Comparison of ENCODE assay signal across 16 cellular contexts in genomic region chr15:28936081-28936480, GRCh38. TPM values are rescaled to one million over a fixed set of nuclear protein-coding genes. Genes with fewer than 3 reads are reported as not detected.
A peak's percentile ranks its signal among the peaks of the same experiment; 100 is the strongest.
DNase-seq lines count a peak whose midpoint lies in the region; ATAC-seq lines count a peak whose summit lies in the region.
"Had no signal": no experiment of that assay in that cellular context is flagged by ENCODE, and none has a peak within 500 bp of the region (broad histone marks: within the 10 kb centered on the region; RNA-seq: fewer than 3 reads in every experiment).

No MANE protein-coding gene starts in this region.

- H3K27ac ChIP-seq in angular gyrus (ENCODE audit: low read depth, low read length) = peak overlapping the region; percentile 17
- H3K27ac ChIP-seq: colonic mucosa, gastroesophageal sphincter, SJSA1 had no signal

- H3K9me3 Mint-ChIP-seq in activated T-cell treated with anti-CD3 and anti-CD28 coated beads, Interleukin-2, amount 50 U/mL, for 72 hours = no peaks in the 10 kb centered on the region
- no peaks in the 10 kb centered on the region for H3K9me3 Mint-ChIP-seq in activated T-helper 1 cell treated with anti-CD3 and anti-CD28 coated beads, Interleukin-12 subunit alpha, Interleukin-12 subunit beta, Interleukin-2, Interleukin-4 antibody, amounts not matched to agents 30 ng/mL and 10 ng/mL and 1 ng/mL, durations not matched to agents 14 hours and 24 hours and 36 hours

- no peak for DNase-seq in activated T-cell treated with anti-CD3 and anti-CD28 coated beads, Interleukin-2, amount 50 U/mL, for 72 hours
- DNase-seq in activated T-cell treated with anti-CD3 and anti-CD28 coated beads, Interleukin-2, amount 50 U/mL, for 1 hour = no peak
- peak in 29 of 51 donors; percentile 11 to 73 (median 46) for DNase-seq in hypothalamus (lab: John Stamatoyannopoulos, UW)
- peak; percentile 71 for DNase-seq in superior temporal gyrus (ENCODE audit: extremely low spot score)
- no peak for DNase-seq in activated T-helper 1 cell treated with anti-CD3 and anti-CD28 coated beads, Interleukin-12 subunit alpha, Interleukin-12 subunit beta, Interleukin-2, Interleukin-4 antibody, amounts not matched to agents 30 ng/mL and 10 ng/mL and 1 ng/mL, durations not matched to agents 14 hours and 24 hours and 36 hours (ENCODE audit: low spot score)
- DNase-seq in NCI-H187 (lab: John Stamatoyannopoulos, UW) = no peak
- DNase-seq: colonic mucosa; MG63; NCI-H187 treated with DMSO at 0.1 percent for 48 hours; NCI-H510A; stimulated activated CD4-positive, alpha-beta T cell treated with anti-CD3 and anti-CD28 coated beads, Interleukin-4, amount 100 ng/mL, for 4 hours; trophoblast cell had no signal

- H3K4me3 Mint-ChIP-seq in activated T-cell treated with anti-CD3 and anti-CD28 coated beads, Interleukin-2, amount 50 U/mL, for 72 hours = peak overlapping the region; percentile 60 to 65
- H3K4me3 Mint-ChIP-seq in activated T-helper 1 cell treated with anti-CD3 and anti-CD28 coated beads, Interleukin-12 subunit alpha, Interleukin-12 subunit beta, Interleukin-2, Interleukin-4 antibody, amounts not matched to agents 30 ng/mL and 10 ng/mL and 1 ng/mL, durations not matched to agents 14 hours and 24 hours and 36 hours = no peak overlapping the region

- intact Hi-C loops in activated T-helper 1 cell treated with anti-CD3 and anti-CD28 coated beads, Interleukin-12 subunit alpha, Interleukin-12 subunit beta, Interleukin-2, Interleukin-4 antibody, amounts not matched to agents 30 ng/mL and 10 ng/mL and 1 ng/mL, durations not matched to agents 14 hours and 24 hours and 36 hours (cut with micrococcal nuclease) = no loop called here

- H3K27me3 Mint-ChIP-seq in activated T-cell treated with anti-CD3 and anti-CD28 coated beads, Interleukin-2, amount 50 U/mL, for 72 hours (ENCODE audit: low read depth) = no peaks in the 10 kb centered on the region
- H3K27me3 Mint-ChIP-seq in activated T-helper 1 cell treated with anti-CD3 and anti-CD28 coated beads, Interleukin-12 subunit alpha, Interleukin-12 subunit beta, Interleukin-2, Interleukin-4 antibody, amounts not matched to agents 30 ng/mL and 10 ng/mL and 1 ng/mL, durations not matched to agents 14 hours and 24 hours and 36 hours (ENCODE audit: insufficient read depth) = peaks cover 2% of the 10 kb centered on the region

- H3K4me1 Mint-ChIP-seq in activated T-cell treated with anti-CD3 and anti-CD28 coated beads, Interleukin-2, amount 50 U/mL, for 72 hours (ENCODE audit: low read depth) = peaks cover 69% of the 10 kb centered on the region
- peaks cover 24% of the 10 kb centered on the region for H3K4me1 Mint-ChIP-seq in activated T-helper 1 cell treated with anti-CD3 and anti-CD28 coated beads, Interleukin-12 subunit alpha, Interleukin-12 subunit beta, Interleukin-2, Interleukin-4 antibody, amounts not matched to agents 30 ng/mL and 10 ng/mL and 1 ng/mL, durations not matched to agents 14 hours and 24 hours and 36 hours (ENCODE audit: low read depth)

- H3K36me3 Mint-ChIP-seq in activated T-cell treated with anti-CD3 and anti-CD28 coated beads, Interleukin-2, amount 50 U/mL, for 72 hours (ENCODE audit: insufficient read depth in 2 of 2) = peaks cover 0 to 4% of the 10 kb centered on the region in 2 donors
- H3K36me3 Mint-ChIP-seq in activated T-helper 1 cell treated with anti-CD3 and anti-CD28 coated beads, Interleukin-12 subunit alpha, Interleukin-12 subunit beta, Interleukin-2, Interleukin-4 antibody, amounts not matched to agents 30 ng/mL and 10 ng/mL and 1 ng/mL, durations not matched to agents 14 hours and 24 hours and 36 hours (ENCODE audit: low read depth) = no peaks in the 10 kb centered on the region

- ATAC-seq in activated T-cell treated with anti-CD3 and anti-CD28 coated beads, Interleukin-2, amount 50 U/mL, for 72 hours (replicated peaks in 1 of 2) = no peak
- ATAC-seq in HG03442 (IDR thresholded peaks at IDR 0.05; ENCODE audit: unreplicated experiment) = no peak
- ATAC-seq: gastroesophageal sphincter had no signal

- H3K27ac Mint-ChIP-seq in activated T-cell treated with anti-CD3 and anti-CD28 coated beads, Interleukin-2, amount 50 U/mL, for 72 hours = no peak overlapping the region
- no peak overlapping the region for H3K27ac Mint-ChIP-seq in activated T-helper 1 cell treated with anti-CD3 and anti-CD28 coated beads, Interleukin-12 subunit alpha, Interleukin-12 subunit beta, Interleukin-2, Interleukin-4 antibody, amounts not matched to agents 30 ng/mL and 10 ng/mL and 1 ng/mL, durations not matched to agents 14 hours and 24 hours and 36 hours

RNA-seq across cellular contexts. Expression of gene APBA2, which starts 50.3 kb away (rescaled TPM):
- total RNA-seq in activated T-cell treated with anti-CD3 and anti-CD28 coated beads, Interleukin-2, amount 50 U/mL, for 72 hours = 1 to 10 TPM; 9.1 to 9.8 TPM
- total RNA-seq in activated T-helper 1 cell treated with anti-CD3 and anti-CD28 coated beads, Interleukin-12 subunit alpha, Interleukin-12 subunit beta, Interleukin-2, Interleukin-4 antibody, amounts not matched to agents 30 ng/mL and 10 ng/mL and 1 ng/mL, durations not matched to agents 14 hours and 24 hours and 36 hours = 0.80 and 0.86 TPM in 2 replicates

Comparison
In these comparisons a context has a peak if more than half of its experiments do, and no peak if none do; other contexts are left out.
1. DNase-seq: peak in hypothalamus (29 of 51) and superior temporal gyrus (single experiment); none in activated T-cell treated with anti-CD3 and anti-CD28 coated beads, Interleukin-2, amount 50 U/mL, for 72 hours (0 of 2), activated T-cell treated with anti-CD3 and anti-CD28 coated beads, Interleukin-2, amount 50 U/mL, for 1 hour (single experiment), activated T-helper 1 cell treated with anti-CD3 and anti-CD28 coated beads, Interleukin-12 subunit alpha, Interleukin-12 subunit beta, Interleukin-2, Interleukin-4 antibody, amounts not matched to agents 30 ng/mL and 10 ng/mL and 1 ng/mL, durations not matched to agents 14 hours and 24 hours and 36 hours (single experiment) and NCI-H187 (0 of 2).